32 cellular contexts compared by ENCODE assay signal in the genomic region with DNA sequence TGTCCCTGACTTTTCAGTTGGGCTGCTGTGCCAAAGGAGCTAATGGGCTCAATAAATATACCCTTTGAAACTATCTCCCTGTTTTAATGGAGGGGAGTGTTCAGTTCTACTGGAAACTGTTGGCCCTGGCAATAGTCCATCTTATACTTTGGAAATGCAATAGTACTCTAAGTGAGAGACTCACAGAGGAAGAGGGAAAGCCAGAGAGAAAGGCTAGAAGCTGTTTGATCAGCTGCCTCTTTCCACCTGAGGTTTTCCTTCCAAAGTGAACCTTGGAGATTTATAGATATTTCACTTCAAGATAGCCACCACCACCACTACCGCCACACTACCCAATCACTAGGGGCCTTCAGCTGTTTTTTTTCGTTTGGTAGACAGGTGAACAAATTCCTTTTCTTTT.
"Had no signal": no experiment of that assay in that cellular context is flagged by ENCODE, and none has a peak within 500 bp of the region (broad histone marks: within the 10 kb centered on the region; RNA-seq: fewer than 3 reads in every experiment).

No MANE protein-coding gene starts in this region.

- H3K27me3 ChIP-seq: adrenal gland, body of pancreas, breast epithelium, Peyer's patch had no signal

- H3K27ac ChIP-seq: adrenal gland, breast epithelium, Peyer's patch had no signal

- H3K4me1 Mint-ChIP-seq: activated CD4-positive, alpha-beta T cell treated with anti-CD3 and anti-CD28 coated beads, Interleukin-2, amount 10 ng/mL, durations not matched to agents 24 days and 14 days; activated naive CD4-positive, alpha-beta T cell treated with anti-CD3 and anti-CD28 coated beads, Interleukin-2, amount 50 U/mL, for 24 hours; activated naive CD8-positive, alpha-beta T cell treated with anti-CD3 and anti-CD28 coated beads, Interleukin-2, amount 10 ng/mL, durations not matched to agents 7 days and 5 days had no signal

- H3K4me3 Mint-ChIP-seq: activated CD4-positive, alpha-beta T cell treated with anti-CD3 and anti-CD28 coated beads, Interleukin-2, amount 10 ng/mL, durations not matched to agents 24 days and 14 days; activated CD8-positive, alpha-beta T cell treated with anti-CD3 and anti-CD28 coated beads, Interleukin-2, amount 10 ng/mL, durations not matched to agents 7 days and 5 days; activated naive CD4-positive, alpha-beta T cell treated with anti-CD3 and anti-CD28 coated beads, Interleukin-2, amount 50 U/mL, for 24 hours; activated naive CD8-positive, alpha-beta T cell treated with anti-CD3 and anti-CD28 coated beads, Interleukin-2, amount 10 ng/mL, durations not matched to agents 7 days and 5 days; activated T-cell treated with anti-CD3 and anti-CD28 coated beads, Interleukin-2, amount 50 U/mL, for 24 hours had no signal

- H3K27ac Mint-ChIP-seq: activated CD4-positive, alpha-beta T cell treated with anti-CD3 and anti-CD28 coated beads, Interleukin-2, amount 10 ng/mL, durations not matched to agents 24 days and 14 days; activated CD8-positive, alpha-beta T cell treated with anti-CD3 and anti-CD28 coated beads, Interleukin-2, amount 10 ng/mL, durations not matched to agents 7 days and 5 days; activated naive CD4-positive, alpha-beta T cell treated with anti-CD3 and anti-CD28 coated beads, Interleukin-2, amount 50 U/mL, for 24 hours; activated naive CD8-positive, alpha-beta T cell treated with anti-CD3 and anti-CD28 coated beads, Interleukin-2, amount 10 ng/mL, durations not matched to agents 7 days and 5 days; activated T-cell treated with anti-CD3 and anti-CD28 coated beads, Interleukin-2, amount 50 U/mL, for 24 hours; activated T-helper 2 cell treated with anti-CD3 and anti-CD28 coated beads, Interferon-gamma antibody, Interleukin-2, Interleukin-4, amounts not matched to agents 10 μg/mL and 5 μg/mL and 100 μg/mL, durations not matched to agents 14 hours and 24 hours and 36 hours had no signal

- FAIRE-seq: astrocyte had no signal

- H3K9me3 ChIP-seq: adrenal gland, body of pancreas, breast epithelium, Peyer's patch had no signal

- ATAC-seq: activated CD8-positive, alpha-beta T cell treated with anti-CD3 and anti-CD28 coated beads, Interleukin-2, amount 10 ng/mL, durations not matched to agents 7 days and 5 days; PC-3 had no signal

- H3K36me3 ChIP-seq: adrenal gland, breast epithelium, Peyer's patch had no signal

- H3K4me1 ChIP-seq: adrenal gland, breast epithelium, Peyer's patch had no signal

- H3K4me3 ChIP-seq: adrenal gland, body of pancreas, breast epithelium, Peyer's patch had no signal

- DNase-seq: activated CD4-positive, alpha-beta T cell treated with anti-CD3 and anti-CD28 coated beads, Interleukin-2, amount 10 ng/mL, durations not matched to agents 24 days and 14 days; activated CD4-positive, alpha-beta T cell treated with anti-CD3 and anti-CD28 coated beads, Interleukin-2, amount 50 U/mL, for 48 hours; activated CD8-positive, alpha-beta T cell treated with anti-CD3 and anti-CD28 coated beads, Interleukin-2, amount 10 ng/mL, durations not matched to agents 7 days and 5 days; activated gamma-delta T cell; activated naive CD4-positive, alpha-beta T cell treated with Interleukin-2 at 50 U/mL for 16 hours; activated naive CD8-positive, alpha-beta T cell treated with anti-CD3 and anti-CD28 coated beads, Interleukin-2, amount 10 ng/mL, durations not matched to agents 7 days and 5 days; activated T-cell treated with anti-CD3 and anti-CD28 coated beads, Interleukin-2, amount 50 U/mL, for 24 hours; adrenal gland; Karpas-422; KBM-7; NCI-H1048; NCI-H1417; NCI-H146; NCI-H187; NCI-H2029 treated with DMSO at 0.1 percent for 48 hours; NCI-H2107; NCI-H345; NCI-H526 treated with DMSO at 0.1 percent for 48 hours; NCI-H82; NK-92 treated with Interleukin-12 subunit alpha and Interleukin-12 subunit beta, amount 100 ng/mL, for 24 hours; PC-3; Peyer's patch; RPMI8226; SW 1271; T-helper 1 cell; T-helper 2 cell; T1000 had no signal

- H3K36me3 Mint-ChIP-seq: activated naive CD4-positive, alpha-beta T cell treated with anti-CD3 and anti-CD28 coated beads, Interleukin-2, amount 50 U/mL, for 24 hours; activated naive CD8-positive, alpha-beta T cell treated with anti-CD3 and anti-CD28 coated beads, Interleukin-2, amount 10 ng/mL, durations not matched to agents 7 days and 5 days had no signal

- H3K9me3 Mint-ChIP-seq: activated CD4-positive, alpha-beta T cell treated with anti-CD3 and anti-CD28 coated beads, Interleukin-2, amount 10 ng/mL, durations not matched to agents 24 days and 14 days; activated naive CD4-positive, alpha-beta T cell treated with anti-CD3 and anti-CD28 coated beads, Interleukin-2, amount 50 U/mL, for 24 hours; activated naive CD8-positive, alpha-beta T cell treated with anti-CD3 and anti-CD28 coated beads, Interleukin-2, amount 10 ng/mL, durations not matched to agents 7 days and 5 days; activated T-cell treated with anti-CD3 and anti-CD28 coated beads, Interleukin-2, amount 50 U/mL, for 24 hours; activated T-helper 2 cell treated with anti-CD3 and anti-CD28 coated beads, Interferon-gamma antibody, Interleukin-2, Interleukin-4, amounts not matched to agents 10 μg/mL and 5 μg/mL and 100 μg/mL, durations not matched to agents 14 hours and 24 hours and 36 hours had no signal
